In genomic region chr16:1941924-1942809, GRCh38 we compare ENCODE assay signal across 6 cellular contexts. TPM values are rescaled to one million over a fixed set of nuclear protein-coding genes. Genes with fewer than 3 reads are reported as not detected.
DNase-seq lines count a peak whose midpoint lies in the region; ATAC-seq lines count a peak whose summit lies in the region.

No MANE protein-coding gene starts in this region.

- peak overlapping the region; percentile 78 for H3K27ac Mint-ChIP-seq in activated CD8-positive, alpha-beta memory T cell treated with anti-CD3 and anti-CD28 coated beads, Interleukin-2, amount 10 ng/mL, durations not matched to agents 7 days and 5 days

- peaks cover 8% of the 10 kb centered on the region for H3K36me3 Mint-ChIP-seq in activated CD8-positive, alpha-beta memory T cell treated with anti-CD3 and anti-CD28 coated beads, Interleukin-2, amount 10 ng/mL, durations not matched to agents 7 days and 5 days

- peak overlapping the region; percentile 74 to 87 for H3K4me3 ChIP-seq in esophagus (ENCODE audit: low read depth in 1 of 2, low read length in 2 of 2)
- peak overlapping the region; percentile 55 to 92 (median 65) for H3K4me3 ChIP-seq in skin epidermis

- ATAC-seq in activated CD8-positive, alpha-beta memory T cell treated with anti-CD3 and anti-CD28 coated beads, Interleukin-2, amount 10 ng/mL, durations not matched to agents 7 days and 5 days = no peak
- ATAC-seq in GM19035 (IDR thresholded peaks at IDR 0.05; ENCODE audit: unreplicated experiment) = no peak

- peaks cover 0 to 24% of the 10 kb centered on the region in 2 donors for H3K36me3 ChIP-seq in esophagus (ENCODE audit: control insufficient read depth in 2 of 2, insufficient read depth in 2 of 2, low read length in 1 of 2)

- H3K4me1 ChIP-seq in esophagus (ENCODE audit: control insufficient read depth in 2 of 2, insufficient read depth in 2 of 2, low read length in 1 of 2) = peaks cover 0 to 2% of the 10 kb centered on the region in 2 donors

- H3K4me3 Mint-ChIP-seq in activated CD8-positive, alpha-beta memory T cell treated with anti-CD3 and anti-CD28 coated beads, Interleukin-2, amount 10 ng/mL, durations not matched to agents 7 days and 5 days = peak overlapping the region; percentile 82

- WGBS in esophagus, 2 donors = 12 to 17% methylated on average over 15 to 17 of the region's 17 CpGs

- no peaks in the 10 kb centered on the region for H3K27me3 ChIP-seq in esophagus (ENCODE audit: control insufficient read depth in 1 of 2, insufficient read depth in 2 of 2, low read length in 2 of 2)

- no peak for DNase-seq in activated CD8-positive, alpha-beta memory T cell treated with anti-CD3 and anti-CD28 coated beads, Interleukin-2, amount 10 ng/mL, durations not matched to agents 7 days and 5 days
- no peak for DNase-seq in activated CD8-positive, alpha-beta memory T cell treated with anti-CD3 and anti-CD28 coated beads, Interleukin-2, amount 50 U/mL, for 48 hours
- DNase-seq in NCI-H2081 treated with DMSO at 0.1 percent for 48 hours (lab: John Stamatoyannopoulos, UW) = no peak

- no peaks in the 10 kb centered on the region for H3K9me3 Mint-ChIP-seq in activated CD8-positive, alpha-beta memory T cell treated with anti-CD3 and anti-CD28 coated beads, Interleukin-2, amount 10 ng/mL, durations not matched to agents 7 days and 5 days (ENCODE audit: low read depth)

- H3K27me3 Mint-ChIP-seq in activated CD8-positive, alpha-beta memory T cell treated with anti-CD3 and anti-CD28 coated beads, Interleukin-2, amount 10 ng/mL, durations not matched to agents 7 days and 5 days = no peaks in the 10 kb centered on the region

- peak overlapping the region; percentile 83 to 94 for H3K27ac ChIP-seq in esophagus (ENCODE audit: low read depth in 2 of 2, low read length in 1 of 2)
- H3K27ac ChIP-seq in skin epidermis = peak overlapping the region; percentile 22 to 92 (median 79)

- no peaks in the 10 kb centered on the region for H3K9me3 ChIP-seq in esophagus (ENCODE audit: control insufficient read depth in 2 of 2, insufficient read depth in 1 of 2, low read depth in 1 of 2, low read length in 1 of 2)

- peaks cover 26% of the 10 kb centered on the region for H3K4me1 Mint-ChIP-seq in activated CD8-positive, alpha-beta memory T cell treated with anti-CD3 and anti-CD28 coated beads, Interleukin-2, amount 10 ng/mL, durations not matched to agents 7 days and 5 days

- CTCF ChIA-PET in activated CD8-positive, alpha-beta memory T cell treated with anti-CD3 and anti-CD28 coated beads, Interleukin-2, amount 10 ng/mL, durations not matched to agents 7 days and 5 days (lab: Charles Lee) = interaction anchor here (0.8 to 2.8 kb wide), 6 partner anchors 10 to 199 kb away, joined by 3 to 17 read pairs (median 4); partner anchors contain the start of genes NUBP2, SPSB3 and TBL3

RNA-seq across cellular contexts. Expression of gene MSRB1, which starts 0.8 kb away (rescaled TPM):
- 10 to 100 TPM; 14.5 to 19.8 TPM for total RNA-seq in activated CD8-positive, alpha-beta memory T cell treated with anti-CD3 and anti-CD28 coated beads, Interleukin-2, amount 10 ng/mL, durations not matched to agents 7 days and 5 days
- 10 to 100 TPM; 25.9 to 52.7 TPM for polyA plus RNA-seq in esophagus

RNA-seq across cellular contexts. Expression of gene RPL3L, which starts 12.3 kb away (rescaled TPM):
- total RNA-seq in activated CD8-positive, alpha-beta memory T cell treated with anti-CD3 and anti-CD28 coated beads, Interleukin-2, amount 10 ng/mL, durations not matched to agents 7 days and 5 days = under 1 TPM in 1 of 2 experiments, not detected in 1; 0.42 TPM
- polyA plus RNA-seq in esophagus = under 1 TPM; 0.06 to 0.14 TPM

RNA-seq across cellular contexts. Expression of gene NDUFB10, which starts 17.2 kb away (rescaled TPM):
- total RNA-seq in activated CD8-positive, alpha-beta memory T cell treated with anti-CD3 and anti-CD28 coated beads, Interleukin-2, amount 10 ng/mL, durations not matched to agents 7 days and 5 days = 100 to 1,000 TPM; 148 to 158 TPM
- polyA plus RNA-seq in esophagus = 100 to 1,000 TPM; 160 to 207 TPM

RNA-seq across cellular contexts. Expression of gene RPS2, which starts 22.5 kb away (rescaled TPM):
- 1,000 to 10,000 TPM; 2,823 to 3,048 TPM for total RNA-seq in activated CD8-positive, alpha-beta memory T cell treated with anti-CD3 and anti-CD28 coated beads, Interleukin-2, amount 10 ng/mL, durations not matched to agents 7 days and 5 days
- 1,000 to 10,000 TPM; 2,871 to 3,908 TPM for polyA plus RNA-seq in esophagus

RNA-seq across cellular contexts. Expression of gene HS3ST6, which starts 24.0 kb away (rescaled TPM):
- total RNA-seq in activated CD8-positive, alpha-beta memory T cell treated with anti-CD3 and anti-CD28 coated beads, Interleukin-2, amount 10 ng/mL, durations not matched to agents 7 days and 5 days = not detected
- polyA plus RNA-seq in esophagus = 10 to 100 TPM in 1 of 2 donors, 1 to 10 TPM in 1; 8.0 to 16.3 TPM
